In the genomic region with DNA sequence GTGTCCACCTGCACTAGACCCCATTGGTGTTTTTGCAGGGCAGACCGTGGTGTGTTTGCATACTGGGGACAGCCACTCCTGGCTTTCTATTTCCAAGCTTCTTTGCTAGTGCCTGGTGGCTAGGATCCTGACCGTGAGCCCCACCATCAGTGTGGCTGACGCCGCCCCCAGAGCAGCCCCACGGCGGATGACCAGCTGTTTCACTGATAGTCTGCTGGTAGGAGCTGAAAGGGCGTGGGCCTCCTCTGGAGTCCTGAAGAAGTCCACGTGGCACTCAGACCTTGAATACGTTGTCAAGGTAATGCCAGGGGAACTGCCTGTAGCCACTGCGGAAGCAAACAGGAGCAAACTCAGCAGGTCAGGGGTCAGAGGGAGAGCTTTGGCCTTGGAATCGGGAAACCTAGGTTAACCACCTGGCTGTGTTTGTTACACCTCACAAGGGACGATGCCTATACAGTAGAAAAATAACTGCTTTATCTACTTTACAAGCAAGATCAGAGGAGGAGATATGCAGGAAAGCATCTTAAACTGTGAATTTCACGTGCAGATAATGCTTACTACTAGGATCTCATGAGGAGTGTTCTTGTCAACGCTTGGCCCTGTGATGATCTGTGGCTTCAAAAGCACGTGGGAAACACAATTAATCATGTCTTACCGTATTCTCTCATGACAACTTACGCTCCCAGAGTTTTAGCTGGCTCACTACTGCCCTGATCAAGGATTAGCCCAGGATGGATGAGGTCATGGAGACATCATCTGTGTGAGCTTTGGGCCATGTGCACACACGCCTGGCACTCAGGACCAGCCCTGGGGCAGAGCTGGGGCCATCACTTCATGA, we compare ENCODE assay signal across 25 cellular contexts. TPM values are rescaled to one million over a fixed set of nuclear protein-coding genes. Genes with fewer than 3 reads are reported as not detected.
DNase-seq lines count a peak whose midpoint lies in the region; ATAC-seq and TF ChIP-seq lines count a peak whose summit lies in the region.
"Had no signal": no experiment of that assay in that cellular context is flagged by ENCODE, and none has a peak within 500 bp of the region (broad histone marks: within the 10 kb centered on the region; RNA-seq: fewer than 3 reads in every experiment).

No MANE protein-coding gene starts in this region.

- CTCF ChIA-PET in activated CD8-positive, alpha-beta memory T cell treated with anti-CD3 and anti-CD28 coated beads, Interleukin-2, amount 10 ng/mL, durations not matched to agents 7 days and 5 days (lab: Charles Lee), result no interaction called here

- peaks cover 27% of the 10 kb centered on the region for H3K9me3 ChIP-seq in iPS-18c (ENCODE audit: control insufficient read depth, insufficient read depth, low read length)
- H3K9me3 ChIP-seq: BLaER1, SJSA1 had no signal

- no peak for ATAC-seq in activated CD8-positive, alpha-beta memory T cell treated with anti-CD3 and anti-CD28 coated beads, Interleukin-2, amount 10 ng/mL, durations not matched to agents 7 days and 5 days
- ATAC-seq: HCT116, Right ventricle myocardium inferior had no signal

- H3K4me3 Mint-ChIP-seq in activated CD8-positive, alpha-beta memory T cell treated with anti-CD3 and anti-CD28 coated beads, Interleukin-2, amount 10 ng/mL, durations not matched to agents 7 days and 5 days, result no peak overlapping the region
- H3K4me3 Mint-ChIP-seq in nephron progenitor cell, result no peak overlapping the region
- H3K4me3 Mint-ChIP-seq: CD4-positive, CD25-positive, alpha-beta regulatory T cell had no signal

- no peaks in the 10 kb centered on the region for H3K36me3 Mint-ChIP-seq in activated CD8-positive, alpha-beta memory T cell treated with anti-CD3 and anti-CD28 coated beads, Interleukin-2, amount 10 ng/mL, durations not matched to agents 7 days and 5 days
- H3K36me3 Mint-ChIP-seq in nephron progenitor cell (ENCODE audit: low read depth), result peaks cover 67% of the 10 kb centered on the region

- 0 out of 2 replicates have a peak overlapping the region, but pooled peaks have one; percentile 22 for H3K4me3 ChIP-seq in iPS-18c (ENCODE audit: insufficient read depth, low read depth, low read length)
- H3K4me3 ChIP-seq: BLaER1, SJSA1 had no signal

- H3K27me3 Mint-ChIP-seq in activated CD8-positive, alpha-beta memory T cell treated with anti-CD3 and anti-CD28 coated beads, Interleukin-2, amount 10 ng/mL, durations not matched to agents 7 days and 5 days, result no peaks in the 10 kb centered on the region
- H3K27me3 Mint-ChIP-seq in nephron progenitor cell (ENCODE audit: low read depth, poor library complexity), result peaks cover 6% of the 10 kb centered on the region
- H3K27me3 Mint-ChIP-seq: CD4-positive, CD25-positive, alpha-beta regulatory T cell had no signal

- no peaks in the 10 kb centered on the region for H3K4me1 Mint-ChIP-seq in activated CD8-positive, alpha-beta memory T cell treated with anti-CD3 and anti-CD28 coated beads, Interleukin-2, amount 10 ng/mL, durations not matched to agents 7 days and 5 days
- no peaks in the 10 kb centered on the region for H3K4me1 Mint-ChIP-seq in nephron progenitor cell

- no peaks in the 10 kb centered on the region for H3K9me3 Mint-ChIP-seq in activated CD8-positive, alpha-beta memory T cell treated with anti-CD3 and anti-CD28 coated beads, Interleukin-2, amount 10 ng/mL, durations not matched to agents 7 days and 5 days (ENCODE audit: low read depth)
- H3K9me3 Mint-ChIP-seq in nephron progenitor cell, result peaks cover 17% of the 10 kb centered on the region
- H3K9me3 Mint-ChIP-seq: CD4-positive, CD25-positive, alpha-beta regulatory T cell had no signal

- H3K27ac ChIP-seq in angular gyrus (ENCODE audit: low read depth, low read length), result peak overlapping the region; percentile 35
- peak overlapping the region; percentile 46 for H3K27ac ChIP-seq in substantia nigra (ENCODE audit: low read depth, low read length, poor library complexity, severe bottlenecking)
- H3K27ac ChIP-seq: BLaER1, HL-60, SJSA1 had no signal

- no peak overlapping the region for H3K27ac Mint-ChIP-seq in activated CD8-positive, alpha-beta memory T cell treated with anti-CD3 and anti-CD28 coated beads, Interleukin-2, amount 10 ng/mL, durations not matched to agents 7 days and 5 days
- H3K27ac Mint-ChIP-seq in nephron progenitor cell, result no peak overlapping the region

- TF ChIP-seq CTCF in nephron progenitor cell (IDR thresholded peaks at IDR 0.05), result no peak

- DNase-seq in activated CD8-positive, alpha-beta memory T cell treated with anti-CD3 and anti-CD28 coated beads, Interleukin-2, amount 10 ng/mL, durations not matched to agents 7 days and 5 days, result peak; percentile 28
- no peak for DNase-seq in activated CD8-positive, alpha-beta memory T cell treated with anti-CD3 and anti-CD28 coated beads, Interleukin-2, amount 50 U/mL, for 48 hours
- no peak for DNase-seq in substantia nigra (lab: John Stamatoyannopoulos, UW)
- DNase-seq in amygdala (lab: John Stamatoyannopoulos, UW), result no peak
- no peak for DNase-seq in hypothalamus (lab: John Stamatoyannopoulos, UW)
- no peak for DNase-seq in nephron progenitor cell
- DNase-seq: CD4-positive, CD25-positive, alpha-beta regulatory T cell; DMS153; DND-41; Karpas-422; NCI-H1105; NCI-H1436 treated with DMSO at 0.1 percent for 48 hours; NCI-H187 treated with DMSO at 0.1 percent for 48 hours; NCI-H2171 treated with DMSO at 0.1 percent for 48 hours; NCI-H345; NCI-H510A treated with DMSO at 0.1 percent for 48 hours; NCI-H748 treated with DMSO at 0.1 percent for 48 hours had no signal

RNA-seq across cellular contexts. Expression of gene ALDH3A2, which starts 30.2 kb away (rescaled TPM):
- 10 to 100 TPM; 29.9 to 30.5 TPM for total RNA-seq in activated CD8-positive, alpha-beta memory T cell treated with anti-CD3 and anti-CD28 coated beads, Interleukin-2, amount 10 ng/mL, durations not matched to agents 7 days and 5 days

RNA-seq across cellular contexts. Expression of gene SLC47A2, which starts 37.6 kb away (rescaled TPM):
- not detected for total RNA-seq in activated CD8-positive, alpha-beta memory T cell treated with anti-CD3 and anti-CD28 coated beads, Interleukin-2, amount 10 ng/mL, durations not matched to agents 7 days and 5 days
- total RNA-seq: CD4-positive, CD25-positive, alpha-beta regulatory T cell; H4; Right ventricle myocardium inferior; SJSA1 had no signal
